8 cellular contexts compared by ENCODE assay signal in genomic region chr2:172484253-172484652, GRCh38. TPM values are rescaled to one million over a fixed set of nuclear protein-coding genes. Genes with fewer than 3 reads are reported as not detected.
DNase-seq lines count a peak whose midpoint lies in the region; ATAC-seq, FAIRE-seq and TF ChIP-seq lines count a peak whose summit lies in the region.

No MANE protein-coding gene starts in this region.

- peaks cover 47% of the 10 kb centered on the region for H3K36me3 ChIP-seq in CD8-positive, alpha-beta T cell (ENCODE audit: insufficient read depth, low read length)

- no peaks in the 10 kb centered on the region for H3K9me3 ChIP-seq in CD8-positive, alpha-beta T cell (ENCODE audit: low read length)

- H3K27me3 ChIP-seq in CD8-positive, alpha-beta T cell (ENCODE audit: insufficient read depth, low read length) = no peaks in the 10 kb centered on the region

- ATAC-seq in CD8-positive, alpha-beta T cell = peak; percentile 63
- no peak for ATAC-seq in GM18505 (IDR thresholded peaks at IDR 0.05; ENCODE audit: unreplicated experiment)
- no peak for ATAC-seq in GM19452 (IDR thresholded peaks at IDR 0.05; ENCODE audit: unreplicated experiment)
- no peak for ATAC-seq in HG03469 (IDR thresholded peaks at IDR 0.05; ENCODE audit: unreplicated experiment)

- POLR2A ChIA-PET in CD8-positive, alpha-beta T cell (lab: Charles Lee) = interaction anchor here (0.6 to 1.9 kb wide), 6 partner anchors 9 to 753 kb away, joined by 3 to 7 read pairs (median 4); partner anchors contain the start of gene PDK1

- CTCF ChIA-PET in CD8-positive, alpha-beta T cell (lab: Charles Lee) = interaction anchor here (0.6 to 8.1 kb wide), 18 partner anchors 8 to 784 kb away, joined by 3 to 86 read pairs (median 4); no protein-coding TSS in a partner anchor

- H3K4me1 Mint-ChIP-seq in CD8-positive, alpha-beta T cell (ENCODE audit: low read depth) = peaks cover 68% of the 10 kb centered on the region
- H3K4me1 Mint-ChIP-seq in mesothelial cell of epicardium = peaks cover 6% of the 10 kb centered on the region

- H3K4me3 ChIP-seq in CD8-positive, alpha-beta T cell (ENCODE audit: low read depth, low read length) = no peak overlapping the region

- H3K4me1 ChIP-seq in CD8-positive, alpha-beta T cell (ENCODE audit: insufficient read depth, low read length) = peaks cover 55% of the 10 kb centered on the region

- no peaks in the 10 kb centered on the region for H3K9me3 Mint-ChIP-seq in CD8-positive, alpha-beta T cell
- no peaks in the 10 kb centered on the region for H3K9me3 Mint-ChIP-seq in mesothelial cell of epicardium

- H3K4me3 Mint-ChIP-seq in CD8-positive, alpha-beta T cell = peak overlapping the region; percentile 15
- no peak overlapping the region for H3K4me3 Mint-ChIP-seq in mesothelial cell of epicardium

- TF ChIP-seq POLR2A in GM18505 (IDR thresholded peaks at IDR 0.05; ENCODE audit: borderline replicate concordance, extremely low read depth, insufficient read depth, insufficient read length) = no peak

- intact Hi-C loops in CD8-positive, alpha-beta T cell (cut with DNase I, micrococcal nuclease) = loop anchor here (1.0 to 5.0 kb wide), 6 partner anchors 12 to 778 kb away; no protein-coding TSS in a partner anchor

- H3K27me3 Mint-ChIP-seq in CD8-positive, alpha-beta T cell (ENCODE audit: low read depth) = no peaks in the 10 kb centered on the region
- H3K27me3 Mint-ChIP-seq in mesothelial cell of epicardium (ENCODE audit: low read depth) = no peaks in the 10 kb centered on the region

- peak; percentile 31 for FAIRE-seq in TTC549 (lab: Jason Lieb, UNC)

- peak overlapping the region; percentile 75 for H3K27ac Mint-ChIP-seq in CD8-positive, alpha-beta T cell
- no peak overlapping the region for H3K27ac Mint-ChIP-seq in mesothelial cell of epicardium

- H3K27ac ChIP-seq in CD8-positive, alpha-beta T cell (ENCODE audit: low read depth, low read length) = no peak overlapping the region

- DNase-seq in CD8-positive, alpha-beta T cell = no peak
- DNase-seq in HCEC 1CT (peak; percentile 34), kidney tubule cell (ENCODE audit: low spot score) (peak; percentile 17), mesothelial cell of epicardium (ENCODE audit: low spot score in 2 of 2, unreplicated experiment in 2 of 2) (no peak)

- peaks cover 91% of the 10 kb centered on the region for H3K36me3 Mint-ChIP-seq in CD8-positive, alpha-beta T cell
- peaks cover 11% of the 10 kb centered on the region for H3K36me3 Mint-ChIP-seq in mesothelial cell of epicardium

- peak; percentile 44 for TF ChIP-seq CTCF in CD8-positive, alpha-beta T cell (IDR thresholded peaks at IDR 0.05)
- no peak for TF ChIP-seq CTCF in mesothelial cell of epicardium (IDR thresholded peaks at IDR 0.05; ENCODE audit: unreplicated experiment)

RNA-seq across cellular contexts. Expression of gene ITGA6, which starts 56.9 kb away (rescaled TPM):
- 10 to 100 TPM; 50.5 to 52.1 TPM for total RNA-seq in CD8-positive, alpha-beta T cell
- 32.3 to 40.5 TPM (median 33.3 TPM) in 3 replicates for total RNA-seq in mesothelial cell of epicardium

Comparison
In these comparisons a context has a peak if more than half of its experiments do, and no peak if none do; other contexts are left out.
1. DNase-seq: peak in HCEC 1CT (single experiment) and kidney tubule cell (single experiment); none in CD8-positive, alpha-beta T cell (0 of 7) and mesothelial cell of epicardium (0 of 2).